Comparison of ENCODE assay signal across 1 cellular context in genomic region chr11:8728566-8728965, GRCh38.
TF ChIP-seq lines count a peak whose summit lies in the region.

No MANE protein-coding gene starts in this region.

TF ChIP-seq in K562, 482 proteins besides CTCF, POLR2A, EP300 and RAD21 (continued from another document and continues in another):
- TF ChIP-seq, protein P1, sequence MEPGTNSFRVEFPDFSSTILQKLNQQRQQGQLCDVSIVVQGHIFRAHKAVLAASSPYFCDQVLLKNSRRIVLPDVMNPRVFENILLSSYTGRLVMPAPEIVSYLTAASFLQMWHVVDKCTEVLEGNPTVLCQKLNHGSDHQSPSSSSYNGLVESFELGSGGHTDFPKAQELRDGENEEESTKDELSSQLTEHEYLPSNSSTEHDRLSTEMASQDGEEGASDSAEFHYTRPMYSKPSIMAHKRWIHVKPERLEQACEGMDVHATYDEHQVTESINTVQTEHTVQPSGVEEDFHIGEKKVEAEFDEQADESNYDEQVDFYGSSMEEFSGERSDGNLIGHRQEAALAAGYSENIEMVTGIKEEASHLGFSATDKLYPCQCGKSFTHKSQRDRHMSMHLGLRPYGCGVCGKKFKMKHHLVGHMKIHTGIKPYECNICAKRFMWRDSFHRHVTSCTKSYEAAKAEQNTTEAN (CRISPR knock-in tag; IDR thresholded peaks at IDR 0.05), result no peak
- TF ChIP-seq, protein P2, sequence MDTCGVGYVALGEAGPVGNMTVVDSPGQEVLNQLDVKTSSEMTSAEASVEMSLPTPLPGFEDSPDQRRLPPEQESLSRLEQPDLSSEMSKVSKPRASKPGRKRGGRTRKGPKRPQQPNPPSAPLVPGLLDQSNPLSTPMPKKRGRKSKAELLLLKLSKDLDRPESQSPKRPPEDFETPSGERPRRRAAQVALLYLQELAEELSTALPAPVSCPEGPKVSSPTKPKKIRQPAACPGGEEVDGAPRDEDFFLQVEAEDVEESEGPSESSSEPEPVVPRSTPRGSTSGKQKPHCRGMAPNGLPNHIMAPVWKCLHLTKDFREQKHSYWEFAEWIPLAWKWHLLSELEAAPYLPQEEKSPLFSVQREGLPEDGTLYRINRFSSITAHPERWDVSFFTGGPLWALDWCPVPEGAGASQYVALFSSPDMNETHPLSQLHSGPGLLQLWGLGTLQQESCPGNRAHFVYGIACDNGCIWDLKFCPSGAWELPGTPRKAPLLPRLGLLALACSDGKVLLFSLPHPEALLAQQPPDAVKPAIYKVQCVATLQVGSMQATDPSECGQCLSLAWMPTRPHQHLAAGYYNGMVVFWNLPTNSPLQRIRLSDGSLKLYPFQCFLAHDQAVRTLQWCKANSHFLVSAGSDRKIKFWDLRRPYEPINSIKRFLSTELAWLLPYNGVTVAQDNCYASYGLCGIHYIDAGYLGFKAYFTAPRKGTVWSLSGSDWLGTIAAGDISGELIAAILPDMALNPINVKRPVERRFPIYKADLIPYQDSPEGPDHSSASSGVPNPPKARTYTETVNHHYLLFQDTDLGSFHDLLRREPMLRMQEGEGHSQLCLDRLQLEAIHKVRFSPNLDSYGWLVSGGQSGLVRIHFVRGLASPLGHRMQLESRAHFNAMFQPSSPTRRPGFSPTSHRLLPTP (IDR thresholded peaks at IDR 0.05; ENCODE audit: borderline replicate concordance, extremely low read depth, insufficient read length), result no peak
- 0 out of 2 replicates have a peak, but pooled peaks have one; percentile 31 for TF ChIP-seq JUN (IDR thresholded peaks at IDR 0.05; ENCODE audit: borderline replicate concordance, low read depth, low read length)
- no peak for TF ChIP-seq JUN (CRISPR knock-in tag; IDR thresholded peaks at IDR 0.05; ENCODE audit: borderline replicate concordance)
- TF ChIP-seq KDM1A (IDR thresholded peaks at IDR 0.05), result no peak
- TF ChIP-seq TCF3 (CRISPR knock-in tag; IDR thresholded peaks at IDR 0.05), result no peak; the same call in 1 of the 2 replicates
- TF ChIP-seq MECOM (CRISPR knock-in tag; IDR thresholded peaks at IDR 0.05), result no peak
- TF ChIP-seq CBFA2T3 (IDR thresholded peaks at IDR 0.05), result peak; percentile 43
- TF ChIP-seq ETV1 (tag; conservative IDR thresholded peaks at IDR 0.05; ENCODE audit: low read depth), result no peak
- TF ChIP-seq, protein P3, sequence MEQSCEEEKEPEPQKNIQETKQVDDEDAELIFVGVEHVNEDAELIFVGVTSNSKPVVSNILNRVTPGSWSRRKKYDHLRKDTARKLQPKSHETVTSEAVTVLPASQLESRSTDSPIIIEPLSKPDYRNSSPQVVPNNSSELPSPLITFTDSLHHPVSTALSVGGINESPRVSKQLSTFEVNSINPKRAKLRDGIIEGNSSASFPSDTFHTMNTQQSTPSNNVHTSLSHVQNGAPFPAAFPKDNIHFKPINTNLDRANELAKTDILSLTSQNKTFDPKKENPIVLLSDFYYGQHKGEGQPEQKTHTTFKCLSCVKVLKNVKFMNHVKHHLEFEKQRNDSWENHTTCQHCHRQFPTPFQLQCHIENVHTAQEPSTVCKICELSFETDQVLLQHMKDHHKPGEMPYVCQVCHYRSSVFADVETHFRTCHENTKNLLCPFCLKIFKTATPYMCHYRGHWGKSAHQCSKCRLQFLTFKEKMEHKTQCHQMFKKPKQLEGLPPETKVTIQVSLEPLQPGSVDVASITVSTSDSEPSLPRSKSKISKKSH (CRISPR knock-in tag; IDR thresholded peaks at IDR 0.05), result no peak
- TF ChIP-seq MTA2 (IDR thresholded peaks at IDR 0.05; ENCODE audit: low read depth), result no peak
- TF ChIP-seq ZNF146 (CRISPR knock-in tag; IDR thresholded peaks at IDR 0.05; ENCODE audit: unreplicated experiment), result no peak
- TF ChIP-seq TAF1 (IDR thresholded peaks at IDR 0.05; ENCODE audit: control insufficient read depth, extremely low read depth, insufficient read depth, low read length, severe bottlenecking), result no peak
- no peak for TF ChIP-seq ARID4B (CRISPR knock-in tag; IDR thresholded peaks at IDR 0.05)
- TF ChIP-seq POLR2AphosphoS2 (IDR thresholded peaks at IDR 0.05; ENCODE audit: low read length), result no peak
- TF ChIP-seq DPF2 (IDR thresholded peaks at IDR 0.05), result peak; percentile 41; the same call in 1 of the 2 replicates
- no peak for TF ChIP-seq KHSRP (IDR thresholded peaks at IDR 0.05)
- TF ChIP-seq, protein P4, sequence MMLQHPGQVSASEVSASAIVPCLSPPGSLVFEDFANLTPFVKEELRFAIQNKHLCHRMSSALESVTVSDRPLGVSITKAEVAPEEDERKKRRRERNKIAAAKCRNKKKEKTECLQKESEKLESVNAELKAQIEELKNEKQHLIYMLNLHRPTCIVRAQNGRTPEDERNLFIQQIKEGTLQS (IDR thresholded peaks at IDR 0.05), result peak; percentile 57
- TF ChIP-seq, protein P4 (CRISPR knock-in tag; conservative IDR thresholded peaks at IDR 0.05), result no peak
- peak; percentile 89 for TF ChIP-seq FOSL1 (tag; conservative IDR thresholded peaks at IDR 0.05)
- TF ChIP-seq, protein P5, sequence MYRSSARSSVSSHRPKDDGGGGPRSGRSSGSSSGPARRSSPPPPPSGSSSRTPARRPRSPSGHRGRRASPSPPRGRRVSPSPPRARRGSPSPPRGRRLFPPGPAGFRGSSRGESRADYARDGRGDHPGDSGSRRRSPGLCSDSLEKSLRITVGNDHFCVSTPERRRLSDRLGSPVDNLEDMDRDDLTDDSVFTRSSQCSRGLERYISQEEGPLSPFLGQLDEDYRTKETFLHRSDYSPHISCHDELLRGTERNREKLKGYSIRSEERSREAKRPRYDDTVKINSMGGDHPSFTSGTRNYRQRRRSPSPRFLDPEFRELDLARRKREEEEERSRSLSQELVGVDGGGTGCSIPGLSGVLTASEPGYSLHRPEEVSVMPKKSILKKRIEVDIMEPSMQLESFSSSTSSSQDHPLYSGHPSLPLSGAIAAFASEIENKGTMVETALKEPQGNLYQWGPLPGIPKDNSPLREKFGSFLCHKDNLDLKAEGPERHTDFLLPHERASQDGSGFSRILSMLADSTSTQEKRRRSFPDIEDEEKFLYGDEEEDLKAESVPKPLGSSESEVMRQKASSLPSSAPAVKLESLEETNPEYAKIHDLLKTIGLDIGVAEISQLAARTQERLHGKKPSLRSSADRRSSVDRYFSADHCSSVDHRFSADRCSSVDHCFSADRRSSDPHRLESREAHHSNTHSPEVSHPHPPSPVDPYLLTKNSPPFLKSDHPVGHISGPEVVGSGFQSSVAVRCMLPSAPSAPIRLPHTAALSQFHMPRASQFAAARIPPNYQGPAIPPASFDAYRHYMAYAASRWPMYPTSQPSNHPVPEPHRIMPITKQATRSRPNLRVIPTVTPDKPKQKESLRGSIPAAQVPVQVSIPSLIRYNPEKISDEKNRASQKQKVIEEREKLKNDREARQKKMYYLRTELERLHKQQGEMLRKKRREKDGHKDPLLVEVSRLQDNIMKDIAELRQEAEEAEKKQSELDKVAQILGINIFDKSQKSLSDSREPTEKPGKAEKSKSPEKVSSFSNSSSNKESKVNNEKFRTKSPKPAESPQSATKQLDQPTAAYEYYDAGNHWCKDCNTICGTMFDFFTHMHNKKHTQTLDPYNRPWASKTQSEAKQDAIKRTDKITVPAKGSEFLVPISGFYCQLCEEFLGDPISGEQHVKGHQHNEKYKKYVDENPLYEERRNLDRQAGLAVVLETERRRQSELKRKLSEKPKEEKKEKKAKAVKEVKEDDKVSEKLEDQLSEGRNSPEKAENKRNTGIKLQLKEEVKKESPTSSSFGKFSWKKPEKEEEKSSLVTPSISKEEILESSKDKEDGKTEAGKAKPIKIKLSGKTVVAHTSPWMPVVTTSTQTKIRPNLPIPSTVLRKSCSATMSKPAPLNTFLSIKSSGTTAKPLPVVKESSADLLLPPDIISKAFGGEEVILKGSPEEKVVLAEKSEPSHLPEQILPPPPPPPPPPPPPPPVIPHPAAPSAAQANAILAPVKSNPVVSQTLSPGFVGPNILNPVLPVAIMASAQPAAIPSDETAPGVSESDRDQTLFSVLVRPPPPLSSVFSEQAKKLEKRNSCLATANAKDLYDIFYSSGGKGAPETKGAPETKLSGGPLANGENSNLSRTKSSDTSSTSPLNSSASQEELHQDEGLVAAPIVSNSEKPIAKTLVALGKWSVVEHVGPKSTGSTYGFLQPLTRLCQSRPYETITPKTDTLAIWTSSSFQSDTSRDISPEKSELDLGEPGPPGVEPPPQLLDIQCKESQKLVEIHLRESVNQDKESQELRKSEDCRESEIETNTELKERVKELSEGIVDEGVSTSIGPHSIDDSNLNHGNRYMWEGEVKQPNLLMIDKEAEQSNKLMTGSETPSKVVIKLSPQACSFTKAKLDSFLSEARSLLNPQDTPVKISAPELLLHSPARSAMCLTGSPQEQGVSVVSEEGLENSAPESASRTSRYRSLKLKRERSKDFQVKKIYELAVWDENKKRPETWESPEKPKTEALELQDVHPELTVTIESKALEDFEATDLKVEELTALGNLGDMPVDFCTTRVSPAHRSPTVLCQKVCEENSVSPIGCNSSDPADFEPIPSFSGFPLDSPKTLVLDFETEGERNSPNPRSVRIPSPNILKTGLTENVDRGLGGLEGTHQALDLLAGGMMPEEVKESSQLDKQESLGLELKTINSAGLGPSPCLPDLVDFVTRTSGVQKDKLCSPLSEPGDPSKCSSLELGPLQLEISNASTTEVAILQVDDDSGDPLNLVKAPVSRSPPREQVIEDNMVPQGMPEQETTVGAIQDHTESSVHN (IDR thresholded peaks at IDR 0.05; ENCODE audit: borderline replicate concordance in 1 of 2, low read depth in 1 of 2), result no peak
- no peak for TF ChIP-seq POLR2AphosphoS5 (IDR thresholded peaks at IDR 0.05; ENCODE audit: control insufficient read depth, insufficient read depth, low read depth, low read length)
- no peak for TF ChIP-seq ZNF165 (CRISPR knock-in tag; IDR thresholded peaks at IDR 0.05; ENCODE audit: borderline replicate concordance)
- TF ChIP-seq, protein P6, sequence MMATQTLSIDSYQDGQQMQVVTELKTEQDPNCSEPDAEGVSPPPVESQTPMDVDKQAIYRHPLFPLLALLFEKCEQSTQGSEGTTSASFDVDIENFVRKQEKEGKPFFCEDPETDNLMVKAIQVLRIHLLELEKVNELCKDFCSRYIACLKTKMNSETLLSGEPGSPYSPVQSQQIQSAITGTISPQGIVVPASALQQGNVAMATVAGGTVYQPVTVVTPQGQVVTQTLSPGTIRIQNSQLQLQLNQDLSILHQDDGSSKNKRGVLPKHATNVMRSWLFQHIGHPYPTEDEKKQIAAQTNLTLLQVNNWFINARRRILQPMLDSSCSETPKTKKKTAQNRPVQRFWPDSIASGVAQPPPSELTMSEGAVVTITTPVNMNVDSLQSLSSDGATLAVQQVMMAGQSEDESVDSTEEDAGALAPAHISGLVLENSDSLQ (IDR thresholded peaks at IDR 0.05), result peak; percentile 32; the same call in 1 of the 2 replicates
- TF ChIP-seq MTF1 (CRISPR knock-in tag; IDR thresholded peaks at IDR 0.05; ENCODE audit: borderline replicate concordance), result no peak
- TF ChIP-seq MEF2D (tag; conservative IDR thresholded peaks at IDR 0.05; ENCODE audit: low read depth), result peak; percentile 65; the same call in 1 of the 2 replicates
- TF ChIP-seq CC2D1A (IDR thresholded peaks at IDR 0.05), result no peak
- TF ChIP-seq MYNN (IDR thresholded peaks at IDR 0.05), result no peak
- no peak for TF ChIP-seq MYNN (CRISPR knock-in tag; IDR thresholded peaks at IDR 0.05)
- TF ChIP-seq BCL6 (CRISPR knock-in tag; IDR thresholded peaks at IDR 0.05), result no peak
- no peak for TF ChIP-seq POLR3G (IDR thresholded peaks at IDR 0.05; ENCODE audit: extremely low read depth, insufficient read length, insufficient replicate concordance)
- TF ChIP-seq SFPQ (IDR thresholded peaks at IDR 0.05; ENCODE audit: low read depth, low read length), result no peak
- no peak for TF ChIP-seq ZFX (CRISPR knock-in tag; IDR thresholded peaks at IDR 0.05)
- TF ChIP-seq MXI1 (IDR thresholded peaks at IDR 0.05; ENCODE audit: low read depth, low read length), result no peak
- 0 out of 2 replicates have a peak, but pooled peaks have one; percentile 28 for TF ChIP-seq SMARCA4 (IDR thresholded peaks at IDR 0.05)
- no peak for TF ChIP-seq CHD4 (IDR thresholded peaks at IDR 0.05; ENCODE audit: insufficient read depth, insufficient replicate concordance, low read depth, low read length, poor library complexity, severe bottlenecking)
